22 cellular contexts compared by ENCODE assay signal in genomic region chrX:98516120-98516519, GRCh38.
A peak's percentile ranks its signal among the peaks of the same experiment; 100 is the strongest.
DNase-seq lines count a peak whose midpoint lies in the region; ATAC-seq, FAIRE-seq and TF ChIP-seq lines count a peak whose summit lies in the region.
"Had no signal": no experiment of that assay in that cellular context is flagged by ENCODE, and none has a peak within 500 bp of the region (broad histone marks: within the 10 kb centered on the region; RNA-seq: fewer than 3 reads in every experiment).

No MANE protein-coding gene starts in this region.

- no peak overlapping the region for H3K4ac ChIP-seq in IMR-90 (ENCODE audit: low read depth, low read length)
- H3K4ac ChIP-seq in H1 (replicated peaks; ENCODE audit: insufficient read length, low read depth, low read length), result no peak overlapping the region

- no peak overlapping the region for H3K27ac ChIP-seq in IMR-90 (ENCODE audit: insufficient read depth, low read length)
- no peak overlapping the region for H3K27ac ChIP-seq in H1 (ENCODE audit: low read depth, low read length)
- no peak overlapping the region for H3K27ac ChIP-seq in kidney (ENCODE audit: low read depth in 2 of 2, low read length in 2 of 2)
- H3K27ac ChIP-seq in PC-9, result no peak overlapping the region
- H3K27ac ChIP-seq: A549; BLaER1 treated with 17β-estradiol and CSF1 and Interleukin-3, amounts not matched to agents 10 nM and 100 nM; C4-2B had no signal

- H3K4me3 ChIP-seq in IMR-90 (ENCODE audit: insufficient read depth, low read depth, low read length) (no peak overlapping the region), H1 (ENCODE audit: extremely low read depth in 1 of 4, insufficient read depth in 2 of 4, low read depth in 3 of 4, low read length in 4 of 4) (no peak overlapping the region), kidney (ENCODE audit: low read length in 2 of 2) (no peak overlapping the region), PC-9 (no peak overlapping the region)
- H3K4me3 ChIP-seq: A549; BLaER1 treated with 17β-estradiol and CSF1 and Interleukin-3, amounts not matched to agents 10 nM and 100 nM had no signal

- no peaks in the 10 kb centered on the region for H3K9me2 ChIP-seq in PC-9 (ENCODE audit: insufficient read depth)

- H2BK5ac ChIP-seq in IMR-90 (ENCODE audit: low read depth, low read length, poor library complexity, severe bottlenecking) (no peak overlapping the region), H1 (ENCODE audit: low read depth, low read length) (no peak overlapping the region)

- no peak overlapping the region for H3K56ac ChIP-seq in IMR-90 (ENCODE audit: extremely low read depth, insufficient read depth, low read length)
- H3K56ac ChIP-seq in H1 (replicated peaks; ENCODE audit: insufficient read length, low read depth, low read length), result no peak overlapping the region

- H3K79me2 ChIP-seq in H1 (ENCODE audit: control insufficient read depth in 1 of 2, insufficient read depth in 2 of 2, low read length in 2 of 2), result no peaks in the 10 kb centered on the region
- no peaks in the 10 kb centered on the region for H3K79me2 ChIP-seq in PC-9 (ENCODE audit: low read depth)

- H4K20me1 ChIP-seq in IMR-90 (ENCODE audit: insufficient read depth, low read length) (no peaks in the 10 kb centered on the region), H1 (replicated peaks in 1 of 2; ENCODE audit: control insufficient read depth in 1 of 2, insufficient read depth in 2 of 2, low read length in 2 of 2) (no peaks in the 10 kb centered on the region), PC-9 (ENCODE audit: insufficient read depth) (no peaks in the 10 kb centered on the region)
- H4K20me1 ChIP-seq: BLaER1 treated with 17β-estradiol and CSF1 and Interleukin-3, amounts not matched to agents 10 nM and 100 nM had no signal

- no peak for TF ChIP-seq EP300 in H1 (IDR thresholded peaks at IDR 0.05; ENCODE audit: borderline replicate concordance in 1 of 2, low read depth in 2 of 2, low read length in 2 of 2)

- H2BK12ac ChIP-seq in H1 (ENCODE audit: low read depth, low read length), result no peak overlapping the region

- no peaks in the 10 kb centered on the region for H3F3A ChIP-seq in PC-9 (ENCODE audit: insufficient read depth, low read depth)

- H2BK15ac ChIP-seq in IMR-90 (ENCODE audit: low read depth, low read length) (no peak overlapping the region), H1 (ENCODE audit: low read length) (no peak overlapping the region)

- no peak overlapping the region for H4K8ac ChIP-seq in IMR-90 (ENCODE audit: low read depth in 2 of 2, low read length in 2 of 2)
- no peak overlapping the region for H4K8ac ChIP-seq in H1 (ENCODE audit: extremely low read depth, insufficient read depth, low read length)

- no peak overlapping the region for H2AK9ac ChIP-seq in IMR-90 (replicated peaks; ENCODE audit: low read depth, low read length, poor library complexity)

- CTCF ChIA-PET in IMR-90 (lab: Yijun Ruan, JAX), result no interaction called here
- CTCF ChIA-PET in H1 (lab: Charles Lee; ENCODE audit: partially characterized antibody), result no interaction called here
- CTCF ChIA-PET in PC-9 (lab: Charles Lee), result no interaction called here

- H3K18ac ChIP-seq in IMR-90 (ENCODE audit: low read depth, low read length), result no peak overlapping the region
- no peak overlapping the region for H3K18ac ChIP-seq in H1 (ENCODE audit: extremely low read depth, low read length)

- H4K5ac ChIP-seq in IMR-90 (ENCODE audit: low read depth, low read length), result no peak overlapping the region
- no peak overlapping the region for H4K5ac ChIP-seq in H1 (ENCODE audit: insufficient read length, low read depth, low read length)

- dilution Hi-C loops in IMR-90 (cut with HindIII; ENCODE audit: low sequenced_read_pairs, unreplicated experiment), result no loop called here

- TF ChIP-seq POLR2A in IMR-90 (IDR thresholded peaks at IDR 0.05; ENCODE audit: low read depth, low read length) (no peak), H1 (IDR thresholded peaks at IDR 0.05; ENCODE audit: control extremely low read depth in 1 of 2, low read depth in 2 of 2, low read length in 2 of 2) (no peak)

- intact Hi-C loops in IMR-90 (cut with micrococcal nuclease), result no loop called here
- intact Hi-C loops in kidney (cut with DNase I), result no loop called here
- intact Hi-C loops in PC-9 (cut with micrococcal nuclease; ENCODE audit: unreplicated experiment), result no loop called here

- H2AK5ac ChIP-seq in IMR-90 (ENCODE audit: low read depth, low read length) (no peak overlapping the region), H1 (ENCODE audit: low read depth, low read length) (no peak overlapping the region)

- no peak overlapping the region for H3K23ac ChIP-seq in IMR-90 (ENCODE audit: low read depth, low read length)
- no peak overlapping the region for H3K23ac ChIP-seq in H1 (ENCODE audit: insufficient read length)

- POLR2A ChIA-PET in IMR-90 (lab: Charles Lee; ENCODE audit: unreplicated experiment), result no interaction called here
- POLR2A ChIA-PET in H1 (lab: Charles Lee; ENCODE audit: partially characterized antibody), result no interaction called here
- POLR2A ChIA-PET in PC-9 (lab: Charles Lee; ENCODE audit: unreplicated experiment), result no interaction called here

- H3K9ac ChIP-seq in IMR-90 (ENCODE audit: low read depth, low read length) (no peak overlapping the region), H1 (replicated peaks in 1 of 4; ENCODE audit: extremely low read depth in 1 of 4, low read depth in 3 of 4, low read length in 3 of 4) (no peak overlapping the region), kidney (ENCODE audit: low read length in 2 of 2) (no peak overlapping the region)
- H3K9ac ChIP-seq: BLaER1 treated with 17β-estradiol and CSF1 and Interleukin-3, amounts not matched to agents 10 nM and 100 nM had no signal

- no peaks in the 10 kb centered on the region for H3K79me1 ChIP-seq in IMR-90 (ENCODE audit: low read depth in 1 of 2, low read length in 2 of 2)
- no peaks in the 10 kb centered on the region for H3K79me1 ChIP-seq in H1 (ENCODE audit: low read depth, low read length)

- H2AFZ ChIP-seq in IMR-90 (replicated peaks; ENCODE audit: low read length, poor library complexity) (no peak overlapping the region), H1 (ENCODE audit: low read length) (no peak overlapping the region), PC-9 (no peak overlapping the region)

- H2BK20ac ChIP-seq in IMR-90 (ENCODE audit: low read depth, low read length) (no peak overlapping the region), H1 (ENCODE audit: low read length) (no peak overlapping the region)

- no peak overlapping the region for H2BK120ac ChIP-seq in IMR-90 (ENCODE audit: low read depth, low read length)
- H2BK120ac ChIP-seq in H1 (replicated peaks; ENCODE audit: low read depth, low read length), result no peak overlapping the region

- in situ Hi-C loops in IMR-90 (cut with MboI; ENCODE audit: low sequenced_read_pairs), result no loop called here

- H3K4me2 ChIP-seq in IMR-90 (ENCODE audit: low read depth, low read length), result no peak overlapping the region
- H3K4me2 ChIP-seq in H1 (ENCODE audit: insufficient read depth in 1 of 2, low read depth in 2 of 2, low read length in 2 of 2), result no peak overlapping the region
- H3K4me2 ChIP-seq in PC-9, result no peak overlapping the region
- H3K4me2 ChIP-seq: A549; BLaER1 treated with 17β-estradiol and CSF1 and Interleukin-3, amounts not matched to agents 10 nM and 100 nM had no signal

- H3K9me1 ChIP-seq in IMR-90 (ENCODE audit: insufficient read depth, low read length), result no peaks in the 10 kb centered on the region

- TF ChIP-seq CTCF in IMR-90 (conservative IDR thresholded peaks at IDR 0.05; ENCODE audit: low read depth, low read length) (no peak), H1 (IDR thresholded peaks at IDR 0.05; ENCODE audit: control extremely low read depth in 1 of 3, insufficient read depth in 1 of 3, low read depth in 1 of 3, low read length in 3 of 3) (no peak), kidney (IDR thresholded peaks at IDR 0.05; ENCODE audit: borderline replicate concordance, extremely low read depth, insufficient read depth) (no peak), PC-9 (conservative IDR thresholded peaks at IDR 0.05) (no peak)

- no peak for ATAC-seq in IMR-90 (ENCODE audit: low read depth)
- ATAC-seq: A549; CD8-positive, alpha-beta T cell had no signal

- H3K23me2 ChIP-seq in H1 (ENCODE audit: low read depth, low read length), result no peaks in the 10 kb centered on the region

- no peak for TF ChIP-seq RAD21 in IMR-90 (IDR thresholded peaks at IDR 0.05; ENCODE audit: low read length)
- TF ChIP-seq RAD21 in H1 (IDR thresholded peaks at IDR 0.05 in 1 of 2, conservative IDR thresholded peaks at IDR 0.05 in 1 of 2; ENCODE audit: low read depth in 2 of 2, low read length in 2 of 2), result no peak

- H3K36me3 ChIP-seq in IMR-90 (ENCODE audit: control insufficient read depth, insufficient read depth, low read length), result no peaks in the 10 kb centered on the region
- no peaks in the 10 kb centered on the region for H3K36me3 ChIP-seq in H1 (ENCODE audit: control insufficient read depth in 2 of 4, insufficient read depth in 4 of 4, low read length in 3 of 4)
- H3K36me3 ChIP-seq in kidney (ENCODE audit: control insufficient read depth in 1 of 2, insufficient read depth in 2 of 2, low read length in 2 of 2), result no peaks in the 10 kb centered on the region
- no peaks in the 10 kb centered on the region for H3K36me3 ChIP-seq in PC-9 (ENCODE audit: low read depth)
- H3K36me3 ChIP-seq: BLaER1 treated with 17β-estradiol and CSF1 and Interleukin-3, amounts not matched to agents 10 nM and 100 nM had no signal

- FAIRE-seq in A204.1 (lab: Jason Lieb, UNC) (peak; percentile 64), H1 (lab: Jason Lieb, UNC) (no peak), kidney (lab: Jason Lieb, UNC) (peak; percentile 13)
- FAIRE-seq: A549, D721Med, G401.6, GM12891, GM19239 had no signal

- H4K91ac ChIP-seq in IMR-90 (ENCODE audit: insufficient read depth, low read depth, low read length), result no peak overlapping the region
- no peak overlapping the region for H4K91ac ChIP-seq in H1 (replicated peaks; ENCODE audit: insufficient read length, low read length)

- H3K14ac ChIP-seq in IMR-90 (replicated peaks; ENCODE audit: low read depth, low read length), result no peak overlapping the region
- no peak overlapping the region for H3K14ac ChIP-seq in H1 (ENCODE audit: insufficient read length)

- no TSS peak for BruUV-seq in IMR-90 (replicated peaks; lab: Mats Ljungman, UMichigan)
- no TSS peak for BruUV-seq in PC-9 (replicated peaks; lab: Mats Ljungman, UMichigan)

- WGBS in IMR-90 (ENCODE audit: extremely low coverage in 2 of 2, insufficient read length in 1 of 2), 2 experiments, result no CpG with 5 or more reads among the region's 1 CpG
- WGBS in H1 (ENCODE audit: extremely low coverage in 1 of 2, insufficient coverage in 1 of 2, insufficient read length in 1 of 2, insufficient replicate concordance in 2 of 2, low coverage in 1 of 2, low lambda C conversion rate in 2 of 2, missing lambda C conversion rate in 1 of 2), 2 experiments, result 88% methylated on average over 1 of the region's 1 CpG; no CpG with 5 or more reads in 1 of the 2 experiments

- H3K27me3 ChIP-seq in IMR-90 (ENCODE audit: control insufficient read depth, insufficient read depth, low read length) (no peaks in the 10 kb centered on the region), H1 (replicated peaks in 1 of 4; ENCODE audit: control insufficient read depth in 3 of 4, extremely low read depth in 1 of 4, insufficient read depth in 3 of 4, low read length in 3 of 4) (no peaks in the 10 kb centered on the region), PC-9 (ENCODE audit: insufficient read depth, low read depth) (no peaks in the 10 kb centered on the region)

- DNase-seq in IMR-90 (no peak), H1 (ENCODE audit: low read depth in 1 of 2, low spot score in 2 of 2) (no peak), kidney (no peak), ureter (ENCODE audit: low spot score) (no peak), PC-9 (no peak), middle frontal gyrus (ENCODE audit: extremely low spot score, low spot score) (no peak)
- DNase-seq: 8988T; AML-193; Caco-2; Calu3; CD4-positive, alpha-beta T cell; CD8-positive, alpha-beta T cell; DMS79 treated with DMSO at 0.1 percent for 48 hours; GF-D8 had no signal

- no peaks in the 10 kb centered on the region for H3K4me1 ChIP-seq in IMR-90 (ENCODE audit: control insufficient read depth, insufficient read depth, low read length)
- H3K4me1 ChIP-seq in H1 (replicated peaks in 1 of 4; ENCODE audit: control insufficient read depth in 3 of 4, insufficient read depth in 4 of 4, low read length in 3 of 4), result no peaks in the 10 kb centered on the region
- H3K4me1 ChIP-seq in kidney (ENCODE audit: control insufficient read depth in 1 of 2, insufficient read depth in 1 of 2, low read depth in 1 of 2, low read length in 2 of 2), result no peaks in the 10 kb centered on the region
- H3K4me1 ChIP-seq in PC-9 (replicated peaks; ENCODE audit: insufficient read depth), result no peaks in the 10 kb centered on the region
- H3K4me1 ChIP-seq: A549; BLaER1 treated with 17β-estradiol and CSF1 and Interleukin-3, amounts not matched to agents 10 nM and 100 nM; Caco-2 had no signal

- H3K9me3 ChIP-seq in IMR-90 (ENCODE audit: control insufficient read depth, insufficient read depth, low read length) (no peaks in the 10 kb centered on the region), H1 (ENCODE audit: insufficient read depth in 2 of 2, low read depth in 1 of 2, low read length in 1 of 2) (no peaks in the 10 kb centered on the region), kidney (ENCODE audit: control insufficient read depth in 1 of 2, low read length in 2 of 2) (no peaks in the 10 kb centered on the region), PC-9 (ENCODE audit: insufficient read depth, low read depth) (no peaks in the 10 kb centered on the region)
- H3K9me3 ChIP-seq: A549; BLaER1 treated with 17β-estradiol and CSF1 and Interleukin-3, amounts not matched to agents 10 nM and 100 nM; Caco-2 had no signal
